ENCODE assay signal across 1 cellular context in genomic region chr7:151863386-151864079, GRCh38.
TF ChIP-seq lines count a peak whose summit lies in the region.

No MANE protein-coding gene starts in this region.

TF ChIP-seq in HepG2, 621 proteins besides CTCF, POLR2A, EP300 and RAD21 (continued from another document):
- TF ChIP-seq E2F2 (CRISPR knock-in tag; IDR thresholded peaks at IDR 0.05; ENCODE audit: borderline replicate concordance) = no peak
- TF ChIP-seq ZNF670 (CRISPR knock-in tag; IDR thresholded peaks at IDR 0.05; ENCODE audit: borderline replicate concordance) = no peak
- no peak for TF ChIP-seq ZNF235 (CRISPR knock-in tag; IDR thresholded peaks at IDR 0.05; ENCODE audit: borderline replicate concordance)
- no peak for TF ChIP-seq ZNF335 (CRISPR knock-in tag; IDR thresholded peaks at IDR 0.05)
- no peak for TF ChIP-seq ZNF569 (CRISPR knock-in tag; IDR thresholded peaks at IDR 0.05; ENCODE audit: borderline replicate concordance)
- TF ChIP-seq FOXM1 (CRISPR knock-in tag; IDR thresholded peaks at IDR 0.05) = no peak
- no peak for TF ChIP-seq TBX3 (IDR thresholded peaks at IDR 0.05; ENCODE audit: borderline replicate concordance)
- no peak for TF ChIP-seq ZSCAN25 (CRISPR knock-in tag; IDR thresholded peaks at IDR 0.05)
- TF ChIP-seq TFAP4 (IDR thresholded peaks at IDR 0.05; ENCODE audit: borderline replicate concordance, low read depth) = peak; percentile 55; the same call in 1 of the 2 replicates
- TF ChIP-seq ZNF367 (CRISPR knock-in tag; IDR thresholded peaks at IDR 0.05; ENCODE audit: borderline replicate concordance) = no peak
- no peak for TF ChIP-seq ETS1 (CRISPR knock-in tag; IDR thresholded peaks at IDR 0.05)
- no peak for TF ChIP-seq KDM3A (CRISPR knock-in tag; IDR thresholded peaks at IDR 0.05; ENCODE audit: low read depth)
- no peak for TF ChIP-seq ZNF646 (CRISPR knock-in tag; IDR thresholded peaks at IDR 0.05)
- TF ChIP-seq TEF (CRISPR knock-in tag; IDR thresholded peaks at IDR 0.05) = no peak
- TF ChIP-seq ZNF318 (CRISPR knock-in tag; IDR thresholded peaks at IDR 0.05) = no peak
- no peak for TF ChIP-seq SMARCE1 (IDR thresholded peaks at IDR 0.05; ENCODE audit: borderline replicate concordance)
- no peak for TF ChIP-seq ZFP62 (CRISPR knock-in tag; IDR thresholded peaks at IDR 0.05)
- TF ChIP-seq RARA (CRISPR knock-in tag; IDR thresholded peaks at IDR 0.05) = no peak
- no peak for TF ChIP-seq ZNF256 (CRISPR knock-in tag; conservative IDR thresholded peaks at IDR 0.05)
- TF ChIP-seq ZKSCAN8 (CRISPR knock-in tag; IDR thresholded peaks at IDR 0.05; ENCODE audit: borderline replicate concordance) = no peak
- TF ChIP-seq SMARCC2 (IDR thresholded peaks at IDR 0.05) = no peak
